2 cellular contexts compared by ENCODE assay signal in genomic region chr6:168193816-168194701, GRCh38.
TF ChIP-seq lines count a peak whose summit lies in the region.

No MANE protein-coding gene starts in this region.

TF ChIP-seq in GM23338, 12 proteins besides CTCF, POLR2A, EP300 and RAD21 (continued from another document):
- no peak for TF ChIP-seq ZNF462 (CRISPR knock-in tag; IDR thresholded peaks at IDR 0.05)
- TF ChIP-seq ZNF114 (CRISPR knock-in tag; IDR thresholded peaks at IDR 0.05), result no peak
- no peak for TF ChIP-seq NANOG (IDR thresholded peaks at IDR 0.05; ENCODE audit: borderline replicate concordance)
- TF ChIP-seq ZNF331 (CRISPR knock-in tag; IDR thresholded peaks at IDR 0.05; ENCODE audit: low read depth), result no peak
- no peak for TF ChIP-seq POLR2AphosphoS5 (IDR thresholded peaks at IDR 0.05; ENCODE audit: low read depth)
- no peak for TF ChIP-seq EZH2 (IDR thresholded peaks at IDR 0.05; ENCODE audit: low read depth, unreplicated experiment)
- no peak for TF ChIP-seq EZH2phosphoT487 (IDR thresholded peaks at IDR 0.05; ENCODE audit: unreplicated experiment)
- no peak for TF ChIP-seq JUNB (IDR thresholded peaks at IDR 0.05; ENCODE audit: unreplicated experiment)
- no peak for TF ChIP-seq REST (IDR thresholded peaks at IDR 0.05; ENCODE audit: unreplicated experiment)

TF ChIP-seq in K562, 482 proteins besides CTCF, POLR2A, EP300 and RAD21 (continued from another document):
- no peak for TF ChIP-seq DDX20 (tag; IDR thresholded peaks at IDR 0.05; ENCODE audit: low read depth)
